11 cellular contexts compared by ENCODE assay signal in the genomic region with DNA sequence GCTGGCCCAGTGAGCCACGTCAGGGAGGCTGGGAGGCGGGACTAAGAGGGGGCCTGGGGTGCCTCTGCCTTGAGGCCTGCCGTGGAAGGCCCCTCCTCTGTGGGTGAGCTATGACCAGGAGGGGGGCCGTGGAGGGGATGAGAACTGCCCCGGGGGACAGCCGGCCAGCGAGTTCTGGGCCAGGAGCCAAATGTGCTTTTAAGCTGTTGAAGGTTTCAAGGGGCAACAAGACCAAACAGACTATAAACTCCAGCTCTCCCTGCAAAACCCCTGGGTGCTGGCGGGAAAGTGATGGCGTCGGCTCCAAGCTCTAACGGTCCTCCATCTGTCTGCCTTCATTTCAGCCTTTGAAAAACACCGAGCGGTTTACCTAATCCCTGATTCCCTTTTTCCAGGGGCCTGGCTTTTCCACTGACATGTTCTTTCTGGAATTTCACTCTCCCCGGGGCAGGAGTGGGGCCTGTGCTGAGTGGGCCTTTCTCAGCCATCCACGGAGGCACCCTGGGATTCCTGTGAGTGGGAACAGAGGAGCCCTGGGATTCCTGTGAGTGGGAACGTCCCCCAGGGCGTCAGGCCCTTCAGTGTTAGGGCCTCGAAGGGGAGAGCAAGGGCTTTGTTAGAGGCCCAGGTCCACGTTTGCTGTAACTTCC.
DNase-seq lines count a peak whose midpoint lies in the region; ATAC-seq and TF ChIP-seq lines count a peak whose summit lies in the region.
"Had no signal": no experiment of that assay in that cellular context is flagged by ENCODE, and none has a peak within 500 bp of the region (broad histone marks: within the 10 kb centered on the region; RNA-seq: fewer than 3 reads in every experiment).

No MANE protein-coding gene starts in this region.

- no peaks in the 10 kb centered on the region for H3K9me3 Mint-ChIP-seq in endodermal cell
- H3K9me3 Mint-ChIP-seq: CD8-positive, alpha-beta memory T cell had no signal

- no peak overlapping the region for H3K4me3 Mint-ChIP-seq in endodermal cell
- H3K4me3 Mint-ChIP-seq: CD8-positive, alpha-beta memory T cell had no signal

- H3K4me3 ChIP-seq in endodermal cell (ENCODE audit: low read length) (no peak overlapping the region), mucosa of stomach (ENCODE audit: low read length) (no peak overlapping the region)
- H3K4me3 ChIP-seq: SJSA1 had no signal

- H3K4me1 Mint-ChIP-seq in endodermal cell: no peaks in the 10 kb centered on the region
- H3K4me1 Mint-ChIP-seq: CD8-positive, alpha-beta memory T cell had no signal

- no peak overlapping the region for H3K27ac Mint-ChIP-seq in endodermal cell
- H3K27ac Mint-ChIP-seq: CD8-positive, alpha-beta memory T cell had no signal

- peaks cover 24% of the 10 kb centered on the region for H3K36me3 Mint-ChIP-seq in endodermal cell (ENCODE audit: low read depth)
- H3K36me3 Mint-ChIP-seq: CD8-positive, alpha-beta memory T cell had no signal

- no peak overlapping the region for H3K9ac ChIP-seq in endodermal cell (ENCODE audit: extremely low read depth, low read length, poor library complexity, severe bottlenecking)
- H3K9ac ChIP-seq in mucosa of stomach (ENCODE audit: low read length): peak overlapping the region; percentile 50

- H3K4me1 ChIP-seq in endodermal cell (ENCODE audit: control insufficient read depth, insufficient read depth, low read length) (no peaks in the 10 kb centered on the region), mucosa of stomach (ENCODE audit: control insufficient read depth, insufficient read depth, low read length) (peaks cover 22% of the 10 kb centered on the region)

- no peaks in the 10 kb centered on the region for H3K27me3 Mint-ChIP-seq in endodermal cell (ENCODE audit: insufficient read depth)

- peak; percentile 58 for DNase-seq in AG08396 (ENCODE audit: low spot score)
- peak; percentile 8 for DNase-seq in NCI-H2107 (lab: John Stamatoyannopoulos, UW)
- DNase-seq in endodermal cell: no peak
- no peak for DNase-seq in iPS-NIHi11 (ENCODE audit: low spot score)
- DNase-seq: CD8-positive, alpha-beta memory T cell; cortex of kidney had no signal

- H3K9me3 ChIP-seq in endodermal cell (ENCODE audit: control insufficient read depth, low read length) (no peaks in the 10 kb centered on the region), mucosa of stomach (ENCODE audit: control insufficient read depth, low read length) (no peaks in the 10 kb centered on the region)
- H3K9me3 ChIP-seq: SJSA1 had no signal

- TF ChIP-seq CTCF in endodermal cell (conservative IDR thresholded peaks at IDR 0.05): no peak

- H3K27ac ChIP-seq in endodermal cell (ENCODE audit: low read depth, low read length): peak overlapping the region; percentile 49
- H3K27ac ChIP-seq: SJSA1 had no signal

- no peaks in the 10 kb centered on the region for H3K36me3 ChIP-seq in endodermal cell (ENCODE audit: control insufficient read depth, insufficient read depth, low read length)
- H3K36me3 ChIP-seq in mucosa of stomach (ENCODE audit: control insufficient read depth, insufficient read depth, low read length): no peaks in the 10 kb centered on the region

- 86 to 88% methylated on average over 10 to 19 of the region's 19 CpGs for WGBS in endodermal cell (ENCODE audit: insufficient coverage in 1 of 2, insufficient read length in 1 of 2), 2 experiments

- ATAC-seq in GM21723 (IDR thresholded peaks at IDR 0.05; ENCODE audit: unreplicated experiment) (no peak), GM18520 (IDR thresholded peaks at IDR 0.05; ENCODE audit: unreplicated experiment) (no peak), GM21576 (IDR thresholded peaks at IDR 0.05; ENCODE audit: unreplicated experiment) (no peak)

- H3K27me3 ChIP-seq in endodermal cell (ENCODE audit: control insufficient read depth, insufficient read depth, low read length, poor library complexity, severe bottlenecking) (no peaks in the 10 kb centered on the region), mucosa of stomach (ENCODE audit: control insufficient read depth, insufficient read depth, low read length) (no peaks in the 10 kb centered on the region)
- H3K27me3 ChIP-seq: SJSA1 had no signal

Comparison
In these comparisons a context has a peak if more than half of its experiments do, and no peak if none do; other contexts are left out.
1. DNase-seq: peak in AG08396 (single experiment) and NCI-H2107 (single experiment); none in endodermal cell (single experiment) and iPS-NIHi11 (single experiment).